1 cellular context compared by ENCODE assay signal in the genomic region with DNA sequence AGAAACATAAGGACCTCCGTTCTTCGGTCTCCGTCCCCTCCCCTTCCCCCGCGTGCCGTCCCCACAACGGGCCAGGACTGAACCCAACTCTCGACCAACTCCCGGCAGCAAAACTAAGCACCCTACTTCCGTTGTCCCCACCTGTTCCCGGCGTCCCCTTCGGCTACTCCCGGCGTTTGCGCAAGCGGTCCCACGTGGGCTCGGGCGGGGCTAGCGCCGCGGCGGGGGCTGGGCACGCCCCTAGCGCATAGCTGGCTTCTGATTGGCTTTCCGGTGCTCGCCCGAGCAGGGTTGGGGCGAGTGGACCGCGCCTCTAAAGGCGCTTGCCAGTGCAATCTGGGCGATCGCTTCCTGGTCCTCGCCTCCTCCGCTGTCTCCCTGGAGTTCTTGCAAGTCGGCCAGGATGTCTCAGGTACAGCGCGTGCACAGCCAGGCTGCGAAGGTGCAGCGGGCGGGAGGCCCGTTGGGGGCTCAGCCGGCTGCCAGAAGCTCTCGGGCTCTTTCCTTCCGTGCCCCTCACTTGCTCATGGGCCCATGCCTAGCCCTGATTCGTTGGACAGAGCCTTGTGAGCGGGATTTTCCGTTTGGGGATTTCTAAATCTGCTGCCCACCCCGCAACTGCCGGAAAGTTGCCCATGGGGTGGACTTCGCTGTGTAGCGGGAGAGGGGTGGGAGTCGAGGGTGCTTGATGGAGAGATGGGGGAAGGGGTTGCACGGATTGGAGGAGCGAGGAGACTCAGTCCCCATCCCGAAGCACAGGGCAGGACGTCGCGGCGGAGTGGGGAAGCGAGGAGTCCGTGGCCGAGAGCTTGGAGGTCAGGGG.
TF ChIP-seq lines count a peak whose summit lies in the region.

C2orf76 (minus strand) TSS at position 186 of the 823 bp plus-strand sequence. CDS start 26,875 bp downstream, outside the sequence.
DBI (plus strand) TSS at position 329 of the 823 bp plus-strand sequence; CDS start at position 404, 75 bp downstream.

TF ChIP-seq in HepG2, 621 proteins besides CTCF, POLR2A, EP300 and RAD21 (continued from another document):
- TF ChIP-seq ZNF710 (CRISPR knock-in tag; IDR thresholded peaks at IDR 0.05; ENCODE audit: borderline replicate concordance): peak; percentile 69
- TF ChIP-seq, protein P1, sequence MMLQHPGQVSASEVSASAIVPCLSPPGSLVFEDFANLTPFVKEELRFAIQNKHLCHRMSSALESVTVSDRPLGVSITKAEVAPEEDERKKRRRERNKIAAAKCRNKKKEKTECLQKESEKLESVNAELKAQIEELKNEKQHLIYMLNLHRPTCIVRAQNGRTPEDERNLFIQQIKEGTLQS (CRISPR knock-in tag; IDR thresholded peaks at IDR 0.05): peak; percentile 53
- peak; percentile 96 for TF ChIP-seq THYN1 (CRISPR knock-in tag; IDR thresholded peaks at IDR 0.05; ENCODE audit: borderline replicate concordance, low read depth)
- no peak for TF ChIP-seq RBM22 (optimal IDR thresholded peaks at IDR 0.05; ENCODE audit: low read length)
- TF ChIP-seq, protein P2, sequence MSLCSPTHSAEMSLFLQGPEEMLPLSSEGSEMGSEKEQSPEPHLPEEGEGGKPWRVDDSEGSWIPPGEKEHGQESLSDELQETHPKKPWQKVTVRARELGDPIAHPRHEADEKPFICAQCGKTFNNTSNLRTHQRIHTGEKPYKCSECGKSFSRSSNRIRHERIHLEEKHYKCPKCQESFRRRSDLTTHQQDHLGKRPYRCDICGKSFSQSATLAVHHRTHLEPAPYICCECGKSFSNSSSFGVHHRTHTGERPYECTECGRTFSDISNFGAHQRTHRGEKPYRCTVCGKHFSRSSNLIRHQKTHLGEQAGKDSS (CRISPR knock-in tag; IDR thresholded peaks at IDR 0.05; ENCODE audit: borderline replicate concordance, low read depth): peak; percentile 9; the same call in 1 of the 2 replicates
- TF ChIP-seq ZNF234 (CRISPR knock-in tag; conservative IDR thresholded peaks at IDR 0.05): 0 out of 2 replicates have a peak, but pooled peaks have one; percentile 61
- TF ChIP-seq PRPF4 (IDR thresholded peaks at IDR 0.05; ENCODE audit: low read depth, low read length, poor library complexity, severe bottlenecking): no peak
- TF ChIP-seq TOPORS (CRISPR knock-in tag; IDR thresholded peaks at IDR 0.05): peak; percentile 93; the same call in 1 of the 2 replicates
- TF ChIP-seq ZNF446 (CRISPR knock-in tag; IDR thresholded peaks at IDR 0.05): peak; percentile 95
- TF ChIP-seq ZNF703 (CRISPR knock-in tag; IDR thresholded peaks at IDR 0.05; ENCODE audit: borderline replicate concordance): peak; percentile 99
- TF ChIP-seq, protein P3, sequence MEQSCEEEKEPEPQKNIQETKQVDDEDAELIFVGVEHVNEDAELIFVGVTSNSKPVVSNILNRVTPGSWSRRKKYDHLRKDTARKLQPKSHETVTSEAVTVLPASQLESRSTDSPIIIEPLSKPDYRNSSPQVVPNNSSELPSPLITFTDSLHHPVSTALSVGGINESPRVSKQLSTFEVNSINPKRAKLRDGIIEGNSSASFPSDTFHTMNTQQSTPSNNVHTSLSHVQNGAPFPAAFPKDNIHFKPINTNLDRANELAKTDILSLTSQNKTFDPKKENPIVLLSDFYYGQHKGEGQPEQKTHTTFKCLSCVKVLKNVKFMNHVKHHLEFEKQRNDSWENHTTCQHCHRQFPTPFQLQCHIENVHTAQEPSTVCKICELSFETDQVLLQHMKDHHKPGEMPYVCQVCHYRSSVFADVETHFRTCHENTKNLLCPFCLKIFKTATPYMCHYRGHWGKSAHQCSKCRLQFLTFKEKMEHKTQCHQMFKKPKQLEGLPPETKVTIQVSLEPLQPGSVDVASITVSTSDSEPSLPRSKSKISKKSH (CRISPR knock-in tag; IDR thresholded peaks at IDR 0.05; ENCODE audit: borderline replicate concordance): peak; percentile 82; the same call in 1 of the 2 replicates
- peak; percentile 76; the same call in 1 of the 2 replicates for TF ChIP-seq ZNF841 (CRISPR knock-in tag; IDR thresholded peaks at IDR 0.05; ENCODE audit: borderline replicate concordance)
- TF ChIP-seq ARNT (IDR thresholded peaks at IDR 0.05): no peak
- TF ChIP-seq, protein P4, sequence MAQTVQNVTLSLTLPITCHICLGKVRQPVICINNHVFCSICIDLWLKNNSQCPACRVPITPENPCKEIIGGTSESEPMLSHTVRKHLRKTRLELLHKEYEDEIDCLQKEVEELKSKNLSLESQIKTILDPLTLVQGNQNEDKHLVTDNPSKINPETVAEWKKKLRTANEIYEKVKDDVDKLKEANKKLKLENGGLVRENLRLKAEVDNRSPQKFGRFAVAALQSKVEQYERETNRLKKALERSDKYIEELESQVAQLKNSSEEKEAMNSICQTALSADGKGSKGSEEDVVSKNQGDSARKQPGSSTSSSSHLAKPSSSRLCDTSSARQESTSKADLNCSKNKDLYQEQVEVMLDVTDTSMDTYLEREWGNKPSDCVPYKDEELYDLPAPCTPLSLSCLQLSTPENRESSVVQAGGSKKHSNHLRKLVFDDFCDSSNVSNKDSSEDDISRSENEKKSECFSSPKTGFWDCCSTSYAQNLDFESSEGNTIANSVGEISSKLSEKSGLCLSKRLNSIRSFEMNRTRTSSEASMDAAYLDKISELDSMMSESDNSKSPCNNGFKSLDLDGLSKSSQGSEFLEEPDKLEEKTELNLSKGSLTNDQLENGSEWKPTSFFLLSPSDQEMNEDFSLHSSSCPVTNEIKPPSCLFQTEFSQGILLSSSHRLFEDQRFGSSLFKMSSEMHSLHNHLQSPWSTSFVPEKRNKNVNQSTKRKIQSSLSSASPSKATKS (CRISPR knock-in tag; IDR thresholded peaks at IDR 0.05): no peak
- peak; percentile 84 for TF ChIP-seq TMF1 (CRISPR knock-in tag; IDR thresholded peaks at IDR 0.05; ENCODE audit: low read depth)
- 0 out of 2 replicates have a peak, but pooled peaks have one; percentile 58 for TF ChIP-seq ZNF572 (CRISPR knock-in tag; IDR thresholded peaks at IDR 0.05)
- peak; percentile 92 for TF ChIP-seq ZNF772 (CRISPR knock-in tag; IDR thresholded peaks at IDR 0.05)
- TF ChIP-seq, protein P5, sequence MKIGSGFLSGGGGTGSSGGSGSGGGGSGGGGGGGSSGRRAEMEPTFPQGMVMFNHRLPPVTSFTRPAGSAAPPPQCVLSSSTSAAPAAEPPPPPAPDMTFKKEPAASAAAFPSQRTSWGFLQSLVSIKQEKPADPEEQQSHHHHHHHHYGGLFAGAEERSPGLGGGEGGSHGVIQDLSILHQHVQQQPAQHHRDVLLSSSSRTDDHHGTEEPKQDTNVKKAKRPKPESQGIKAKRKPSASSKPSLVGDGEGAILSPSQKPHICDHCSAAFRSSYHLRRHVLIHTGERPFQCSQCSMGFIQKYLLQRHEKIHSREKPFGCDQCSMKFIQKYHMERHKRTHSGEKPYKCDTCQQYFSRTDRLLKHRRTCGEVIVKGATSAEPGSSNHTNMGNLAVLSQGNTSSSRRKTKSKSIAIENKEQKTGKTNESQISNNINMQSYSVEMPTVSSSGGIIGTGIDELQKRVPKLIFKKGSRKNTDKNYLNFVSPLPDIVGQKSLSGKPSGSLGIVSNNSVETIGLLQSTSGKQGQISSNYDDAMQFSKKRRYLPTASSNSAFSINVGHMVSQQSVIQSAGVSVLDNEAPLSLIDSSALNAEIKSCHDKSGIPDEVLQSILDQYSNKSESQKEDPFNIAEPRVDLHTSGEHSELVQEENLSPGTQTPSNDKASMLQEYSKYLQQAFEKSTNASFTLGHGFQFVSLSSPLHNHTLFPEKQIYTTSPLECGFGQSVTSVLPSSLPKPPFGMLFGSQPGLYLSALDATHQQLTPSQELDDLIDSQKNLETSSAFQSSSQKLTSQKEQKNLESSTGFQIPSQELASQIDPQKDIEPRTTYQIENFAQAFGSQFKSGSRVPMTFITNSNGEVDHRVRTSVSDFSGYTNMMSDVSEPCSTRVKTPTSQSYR (CRISPR knock-in tag; IDR thresholded peaks at IDR 0.05; ENCODE audit: borderline replicate concordance): peak; percentile 68; the same call in 1 of the 2 replicates
- TF ChIP-seq, protein P6, sequence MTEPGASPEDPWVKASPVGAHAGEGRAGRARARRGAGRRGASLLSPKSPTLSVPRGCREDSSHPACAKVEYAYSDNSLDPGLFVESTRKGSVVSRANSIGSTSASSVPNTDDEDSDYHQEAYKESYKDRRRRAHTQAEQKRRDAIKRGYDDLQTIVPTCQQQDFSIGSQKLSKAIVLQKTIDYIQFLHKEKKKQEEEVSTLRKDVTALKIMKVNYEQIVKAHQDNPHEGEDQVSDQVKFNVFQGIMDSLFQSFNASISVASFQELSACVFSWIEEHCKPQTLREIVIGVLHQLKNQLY (CRISPR knock-in tag; IDR thresholded peaks at IDR 0.05): peak; percentile 93
- TF ChIP-seq MTF1 (CRISPR knock-in tag; IDR thresholded peaks at IDR 0.05): no peak
